15 cellular contexts compared by ENCODE assay signal in the genomic region with DNA sequence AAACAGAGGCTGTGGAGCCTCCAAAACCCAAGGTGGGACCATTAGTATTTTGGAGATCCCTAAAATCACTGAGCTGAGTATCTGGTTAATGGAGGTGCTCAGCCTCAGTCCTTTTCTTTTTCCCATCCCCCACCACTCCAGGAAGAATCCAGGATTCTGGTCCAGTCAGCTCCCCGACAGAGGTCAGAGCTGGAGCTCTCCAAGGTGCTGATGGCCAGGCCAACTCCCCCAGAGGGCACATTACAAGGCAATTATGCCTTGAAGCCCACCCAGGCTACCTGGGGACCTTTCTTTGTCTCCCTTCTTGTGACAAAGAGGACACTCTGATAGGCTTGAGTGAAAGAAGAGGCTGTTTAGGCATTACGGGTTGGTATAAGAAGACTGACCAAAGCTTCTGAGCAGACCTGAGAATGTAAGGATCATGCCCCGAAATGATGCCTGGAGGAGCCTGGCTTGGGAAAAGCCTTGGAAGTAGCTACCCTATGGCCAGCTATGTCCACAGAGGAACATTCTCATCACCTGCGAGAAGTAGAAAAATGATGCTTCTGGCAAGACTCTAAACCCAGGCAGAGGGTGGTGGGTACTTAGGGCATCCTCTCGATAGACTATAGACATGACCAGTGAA.
DNase-seq lines count a peak whose midpoint lies in the region; ATAC-seq and TF ChIP-seq lines count a peak whose summit lies in the region.
"Had no signal": no experiment of that assay in that cellular context is flagged by ENCODE, and none has a peak within 500 bp of the region (broad histone marks: within the 10 kb centered on the region; RNA-seq: fewer than 3 reads in every experiment).

No MANE protein-coding gene starts in this region.

- no peak overlapping the region for H3K27ac Mint-ChIP-seq in naive thymus-derived CD8-positive, alpha-beta T cell
- H3K27ac Mint-ChIP-seq in stimulated activated naive B cell treated with anti-CD40 and anti-IgM and Interleukin-4, amounts not matched to agents 10 μg/mL and 1 μg/mL and 100 μg/mL, for 72 hours, result no peak overlapping the region
- H3K27ac Mint-ChIP-seq: mesothelial cell of epicardium had no signal

- no peak overlapping the region for H2BK120ac ChIP-seq in mesendoderm (ENCODE audit: low read depth, low read length)

- H3K27ac ChIP-seq in Karpas-422 (ENCODE audit: low read length) (no peak overlapping the region), mesendoderm (ENCODE audit: low read depth, low read length) (no peak overlapping the region)
- H3K27ac ChIP-seq: tibial nerve, WERI-Rb-1 had no signal

- no peaks in the 10 kb centered on the region for H3K4me1 Mint-ChIP-seq in naive thymus-derived CD8-positive, alpha-beta T cell
- no peaks in the 10 kb centered on the region for H3K4me1 Mint-ChIP-seq in stimulated activated naive B cell treated with anti-CD40 and anti-IgM and Interleukin-4, amounts not matched to agents 10 μg/mL and 1 μg/mL and 100 μg/mL, for 72 hours

- no peak overlapping the region for H3K18ac ChIP-seq in mesendoderm (ENCODE audit: low read length)

- H2BK5ac ChIP-seq in mesendoderm (ENCODE audit: low read length), result no peak overlapping the region

- H3K4me3 ChIP-seq in Karpas-422 (ENCODE audit: low read length) (no peak overlapping the region), choroid plexus epithelial cell (ENCODE audit: low read depth, low read length) (no peak overlapping the region), mesendoderm (ENCODE audit: low read length) (no peak overlapping the region)
- H3K4me3 ChIP-seq: tibial nerve had no signal

- no peak overlapping the region for H3K9ac ChIP-seq in Karpas-422 (ENCODE audit: low read length)
- H3K9ac ChIP-seq in mesendoderm (ENCODE audit: low read length), result no peak overlapping the region

- H3K23ac ChIP-seq in mesendoderm (ENCODE audit: low read length), result no peak overlapping the region

- H3K4me2 ChIP-seq in Karpas-422 (ENCODE audit: low read depth, low read length, poor library complexity, severe bottlenecking) (no peak overlapping the region), mesendoderm (ENCODE audit: low read length) (no peak overlapping the region)

- no peak overlapping the region for H4K5ac ChIP-seq in mesendoderm (ENCODE audit: low read length)

- H3K4ac ChIP-seq in mesendoderm (ENCODE audit: low read depth, low read length), result no peak overlapping the region

- no peak overlapping the region for H2AFZ ChIP-seq in Karpas-422 (ENCODE audit: low read length)

- H3K79me2 ChIP-seq in Karpas-422 (ENCODE audit: low read length) (no peaks in the 10 kb centered on the region), mesendoderm (ENCODE audit: control insufficient read depth, insufficient read depth, low read length) (no peaks in the 10 kb centered on the region)

- TF ChIP-seq CTCF in choroid plexus epithelial cell (conservative IDR thresholded peaks at IDR 0.05; ENCODE audit: low read depth, low read length), result no peak

- ATAC-seq in naive thymus-derived CD8-positive, alpha-beta T cell, result no peak
- no peak for ATAC-seq in stimulated activated naive B cell treated with anti-CD40 and anti-IgM and Interleukin-4, amounts not matched to agents 10 μg/mL and 1 μg/mL and 100 μg/mL, for 72 hours (replicated peaks)

- H3K4me1 ChIP-seq in Karpas-422 (ENCODE audit: low read length) (no peaks in the 10 kb centered on the region), mesendoderm (ENCODE audit: control insufficient read depth, low read depth, low read length) (no peaks in the 10 kb centered on the region)
- H3K4me1 ChIP-seq: tibial nerve had no signal

- H3K9me3 ChIP-seq in Karpas-422 (ENCODE audit: low read length), result no peaks in the 10 kb centered on the region

- POLR2A ChIA-PET in naive thymus-derived CD8-positive, alpha-beta T cell (lab: Charles Lee), result no interaction called here

- H3K56ac ChIP-seq in mesendoderm (ENCODE audit: low read length), result no peak overlapping the region

- H3K9me3 Mint-ChIP-seq in naive thymus-derived CD8-positive, alpha-beta T cell, result peaks cover 0 to 38% (median 17%) of the 10 kb centered on the region in 9 donors
- H3K9me3 Mint-ChIP-seq in stimulated activated naive B cell treated with anti-CD40 and anti-IgM and Interleukin-4, amounts not matched to agents 10 μg/mL and 1 μg/mL and 100 μg/mL, for 72 hours, result peaks cover 12 to 16% of the 10 kb centered on the region in 2 donors

- H4K20me1 ChIP-seq in Karpas-422 (ENCODE audit: insufficient read depth, low read depth, low read length), result no peaks in the 10 kb centered on the region

- WGBS in mesendoderm (ENCODE audit: extremely low coverage, insufficient coverage, low lambda C conversion rate), result no CpG with 5 or more reads among the region's 5 CpGs

- peaks cover 15 to 35% (median 23%) of the 10 kb centered on the region in 5 donors for H3K27me3 Mint-ChIP-seq in naive thymus-derived CD8-positive, alpha-beta T cell
- H3K27me3 Mint-ChIP-seq in stimulated activated naive B cell treated with anti-CD40 and anti-IgM and Interleukin-4, amounts not matched to agents 10 μg/mL and 1 μg/mL and 100 μg/mL, for 72 hours, result peaks cover 21 to 28% of the 10 kb centered on the region in 2 donors

- DNase-seq in activated CD8-positive, alpha-beta memory T cell treated with anti-CD3 and anti-CD28 coated beads for 24 hours, result peak; percentile 26
- DNase-seq in activated CD8-positive, alpha-beta memory T cell treated with anti-CD3 and anti-CD28 coated beads, Interleukin-2, amount 50 U/mL, for 4 hours, result no peak
- peak; percentile 41 for DNase-seq in Karpas-422
- DNase-seq in choroid plexus epithelial cell (ENCODE audit: low read depth), result peak; percentile 11
- peak; percentile 40 for DNase-seq in mesendoderm
- DNase-seq in naive thymus-derived CD8-positive, alpha-beta T cell, result no peak
- DNase-seq in SHP77 treated with DMSO at 0.1 percent for 48 hours (lab: John Stamatoyannopoulos, UW), result no peak
- no peak for DNase-seq in stimulated activated naive B cell treated with anti-CD40 and anti-IgM and Interleukin-4, amounts not matched to agents 10 μg/mL and 1 μg/mL and 100 μg/mL, for 72 hours
- DNase-seq: NCI-H1436 treated with DMSO at 0.1 percent for 48 hours, NCI-H774, posterior cingulate gyrus, SIG-M5, WERI-Rb-1 had no signal

- no peak overlapping the region for H2AK5ac ChIP-seq in mesendoderm (ENCODE audit: low read length)

- H3K9me2 ChIP-seq in Karpas-422 (replicated peaks; ENCODE audit: insufficient read depth, low read length), result no peaks in the 10 kb centered on the region

- no peaks in the 10 kb centered on the region for H3K36me3 ChIP-seq in Karpas-422 (ENCODE audit: insufficient read depth, low read length)
- H3K36me3 ChIP-seq in mesendoderm (ENCODE audit: control insufficient read depth, insufficient read depth, low read length), result no peaks in the 10 kb centered on the region
- H3K36me3 ChIP-seq: tibial nerve, WERI-Rb-1 had no signal

- H3K4me3 Mint-ChIP-seq in naive thymus-derived CD8-positive, alpha-beta T cell, result no peak overlapping the region
- H3K4me3 Mint-ChIP-seq in stimulated activated naive B cell treated with anti-CD40 and anti-IgM and Interleukin-4, amounts not matched to agents 10 μg/mL and 1 μg/mL and 100 μg/mL, for 72 hours, result no peak overlapping the region
- H3K4me3 Mint-ChIP-seq: mesothelial cell of epicardium had no signal

- H3K36me3 Mint-ChIP-seq in naive thymus-derived CD8-positive, alpha-beta T cell, result peaks cover 0 to 16% (median 0%) of the 10 kb centered on the region in 3 donors
- H3K36me3 Mint-ChIP-seq in stimulated activated naive B cell treated with anti-CD40 and anti-IgM and Interleukin-4, amounts not matched to agents 10 μg/mL and 1 μg/mL and 100 μg/mL, for 72 hours, result peaks cover 3 to 5% of the 10 kb centered on the region in 2 donors

- no peak overlapping the region for H4K8ac ChIP-seq in mesendoderm (ENCODE audit: low read depth, low read length)

- no peaks in the 10 kb centered on the region for H3K79me1 ChIP-seq in mesendoderm (ENCODE audit: low read length)

- H3K27me3 ChIP-seq in Karpas-422 (ENCODE audit: low read length) (no peaks in the 10 kb centered on the region), mesendoderm (ENCODE audit: insufficient read depth, low read length, poor library complexity) (peaks cover 3% of the 10 kb centered on the region)
- H3K27me3 ChIP-seq: tibial nerve had no signal

- no peak overlapping the region for H2BK15ac ChIP-seq in mesendoderm (replicated peaks; ENCODE audit: low read depth)

Comparison
In these comparisons a context has a peak if more than half of its experiments do, and no peak if none do; other contexts are left out.
1. DNase-seq: peak in activated CD8-positive, alpha-beta memory T cell treated with anti-CD3 and anti-CD28 coated beads for 24 hours (single experiment), Karpas-422 (single experiment), choroid plexus epithelial cell (single experiment) and mesendoderm (single experiment); none in activated CD8-positive, alpha-beta memory T cell treated with anti-CD3 and anti-CD28 coated beads, Interleukin-2, amount 50 U/mL, for 4 hours (single experiment), naive thymus-derived CD8-positive, alpha-beta T cell (0 of 10), SHP77 treated with DMSO at 0.1 percent for 48 hours (single experiment) and stimulated activated naive B cell treated with anti-CD40 and anti-IgM and Interleukin-4, amounts not matched to agents 10 μg/mL and 1 μg/mL and 100 μg/mL, for 72 hours (single experiment).